30 cellular contexts compared by ENCODE assay signal in genomic region chr3:138362536-138362935, GRCh38. TPM values are rescaled to one million over a fixed set of nuclear protein-coding genes. Genes with fewer than 3 reads are reported as not detected.
DNase-seq lines count a peak whose midpoint lies in the region; ATAC-seq and TF ChIP-seq lines count a peak whose summit lies in the region.
"Had no signal": no experiment of that assay in that cellular context is flagged by ENCODE, and none has a peak within 500 bp of the region (broad histone marks: within the 10 kb centered on the region; RNA-seq: fewer than 3 reads in every experiment).

No MANE protein-coding gene starts in this region.

- DNase-seq in mammary epithelial cell (peak; percentile 21), MCF 10A (ENCODE audit: unreplicated experiment) (no peak), NCI-H1930 (lab: John Stamatoyannopoulos, UW) (peak; percentile 12 to 19), foreskin keratinocyte (no peak), sigmoid colon (peak; percentile 43), NOMO-1 (lab: John Stamatoyannopoulos, UW; ENCODE audit: unreplicated experiment in 2 of 2) (no peak)
- no peak for DNase-seq in activated CD4-positive, alpha-beta memory T cell treated with anti-CD3 and anti-CD28 coated beads for 36 hours
- DNase-seq: activated CD4-positive, alpha-beta T cell treated with anti-CD3 and anti-CD28 coated beads for 48 hours; AML-193; aorta; effector CD4-positive, alpha-beta T cell; foreskin fibroblast; GM23248; left lung; NCI-H1417 treated with DMSO at 0.1 percent for 48 hours; NCI-H2107; NCI-H510A treated with DMSO at 0.1 percent for 48 hours; NK-92 treated with Interleukin-12 subunit alpha and Interleukin-12 subunit beta, amount 100 ng/mL, for 24 hours; Peyer's patch; T-helper 2 cell had no signal

- H3K9ac ChIP-seq in mammary epithelial cell (ENCODE audit: insufficient read depth, low read length) = no peak overlapping the region
- H3K9ac ChIP-seq: GM23248, parathyroid adenoma had no signal

- H3K79me2 ChIP-seq in mammary epithelial cell (ENCODE audit: insufficient read depth, low read length) = no peaks in the 10 kb centered on the region
- H3K79me2 ChIP-seq: hepatocyte had no signal

- H3K4me3 Mint-ChIP-seq in MCF 10A (ENCODE audit: unreplicated experiment) = no peak overlapping the region
- H3K4me3 Mint-ChIP-seq in activated CD4-positive, alpha-beta memory T cell treated with anti-CD3 and anti-CD28 coated beads for 36 hours = no peak overlapping the region
- H3K4me3 Mint-ChIP-seq: activated naive CD4-positive, alpha-beta T cell treated with anti-CD3 and anti-CD28 coated beads, Interleukin-2, amount 50 U/mL, for 24 hours; natural killer cell treated with Interleukin-12 subunit alpha and Interleukin-12 subunit beta and Interleukin-15 and Interleukin-18, amount 100 ng/mL, for 72 hours had no signal

- BruUV-seq in mammary epithelial cell (replicated peaks; lab: Mats Ljungman, UMichigan) (no TSS peak), MCF 10A (replicated peaks; lab: Mats Ljungman, UMichigan) (no TSS peak)

- H2AFZ ChIP-seq in mammary epithelial cell (ENCODE audit: low read depth, low read length) = no peak overlapping the region
- H2AFZ ChIP-seq: GM23248, hepatocyte, parathyroid adenoma had no signal

- H3K27ac Mint-ChIP-seq in MCF 10A (ENCODE audit: low read depth, unreplicated experiment) = no peak overlapping the region
- no peak overlapping the region for H3K27ac Mint-ChIP-seq in activated CD4-positive, alpha-beta memory T cell treated with anti-CD3 and anti-CD28 coated beads for 36 hours
- H3K27ac Mint-ChIP-seq: activated naive CD4-positive, alpha-beta T cell treated with anti-CD3 and anti-CD28 coated beads, Interleukin-2, amount 50 U/mL, for 24 hours had no signal

- no peaks in the 10 kb centered on the region for H3K9me3 ChIP-seq in mammary epithelial cell (replicated peaks; ENCODE audit: insufficient read depth, low read length)
- H3K9me3 ChIP-seq in sigmoid colon = no peaks in the 10 kb centered on the region
- H3K9me3 ChIP-seq: left lung, Peyer's patch had no signal

- H3K4me1 Mint-ChIP-seq in MCF 10A (ENCODE audit: insufficient read depth, unreplicated experiment) = no peaks in the 10 kb centered on the region
- no peaks in the 10 kb centered on the region for H3K4me1 Mint-ChIP-seq in activated CD4-positive, alpha-beta memory T cell treated with anti-CD3 and anti-CD28 coated beads for 36 hours (ENCODE audit: low read depth)
- H3K4me1 Mint-ChIP-seq: activated naive CD4-positive, alpha-beta T cell treated with anti-CD3 and anti-CD28 coated beads, Interleukin-2, amount 50 U/mL, for 24 hours had no signal

- intact Hi-C loops in mammary epithelial cell (cut with micrococcal nuclease) (no loop called here), MCF 10A (cut with micrococcal nuclease) (no loop called here), sigmoid colon (cut with DNase I) (no loop called here)
- intact Hi-C loops in activated CD4-positive, alpha-beta memory T cell treated with anti-CD3 and anti-CD28 coated beads for 36 hours (cut with micrococcal nuclease) = no loop called here

- H3K27me3 ChIP-seq in mammary epithelial cell (ENCODE audit: insufficient read depth, low read length) (no peaks in the 10 kb centered on the region), foreskin keratinocyte (peaks cover 6% of the 10 kb centered on the region), sigmoid colon (no peaks in the 10 kb centered on the region)
- H3K27me3 ChIP-seq: hepatocyte, left lung, Peyer's patch had no signal

- H3K36me3 Mint-ChIP-seq in MCF 10A (ENCODE audit: insufficient read depth, unreplicated experiment) = no peaks in the 10 kb centered on the region
- H3K36me3 Mint-ChIP-seq in activated CD4-positive, alpha-beta memory T cell treated with anti-CD3 and anti-CD28 coated beads for 36 hours = no peaks in the 10 kb centered on the region
- H3K36me3 Mint-ChIP-seq: activated naive CD4-positive, alpha-beta T cell treated with anti-CD3 and anti-CD28 coated beads, Interleukin-2, amount 50 U/mL, for 24 hours; natural killer cell treated with Interleukin-12 subunit alpha and Interleukin-12 subunit beta and Interleukin-15 and Interleukin-18, amount 100 ng/mL, for 72 hours had no signal

- H3K9me3 Mint-ChIP-seq in MCF 10A (ENCODE audit: unreplicated experiment) = no peaks in the 10 kb centered on the region
- H3K9me3 Mint-ChIP-seq in activated CD4-positive, alpha-beta memory T cell treated with anti-CD3 and anti-CD28 coated beads for 36 hours = no peaks in the 10 kb centered on the region
- H3K9me3 Mint-ChIP-seq: activated naive CD4-positive, alpha-beta T cell treated with anti-CD3 and anti-CD28 coated beads, Interleukin-2, amount 50 U/mL, for 24 hours; natural killer cell treated with Interleukin-12 subunit alpha and Interleukin-12 subunit beta and Interleukin-15 and Interleukin-18, amount 100 ng/mL, for 72 hours had no signal

- H3K4me3 ChIP-seq in mammary epithelial cell (replicated peaks in 1 of 3; ENCODE audit: insufficient read depth in 1 of 3, low read depth in 2 of 3, low read length in 3 of 3) (no peak overlapping the region), sigmoid colon (no peak overlapping the region)
- H3K4me3 ChIP-seq: GM23248, hepatocyte, K562, left lung, Peyer's patch had no signal

- dilution Hi-C loops in mammary epithelial cell (cut with HindIII; ENCODE audit: low sequenced_read_pairs) = no loop called here

- CTCF ChIA-PET in mammary epithelial cell (lab: Charles Lee; ENCODE audit: low non-redundant PET) = no interaction called here
- CTCF ChIA-PET in MCF 10A (lab: Yijun Ruan, JAX) = interaction anchor here (0.6 kb wide), 1 partner anchor 30 kb away, joined by 3 read pairs; no protein-coding TSS in a partner anchor
- CTCF ChIA-PET in activated CD4-positive, alpha-beta memory T cell treated with anti-CD3 and anti-CD28 coated beads for 36 hours (lab: Charles Lee) = no interaction called here

- H3K27me3 Mint-ChIP-seq in MCF 10A (ENCODE audit: insufficient read depth, unreplicated experiment) = no peaks in the 10 kb centered on the region
- peaks cover 3% of the 10 kb centered on the region for H3K27me3 Mint-ChIP-seq in activated CD4-positive, alpha-beta memory T cell treated with anti-CD3 and anti-CD28 coated beads for 36 hours
- H3K27me3 Mint-ChIP-seq: activated naive CD4-positive, alpha-beta T cell treated with anti-CD3 and anti-CD28 coated beads, Interleukin-2, amount 50 U/mL, for 24 hours had no signal

- no peak for TF ChIP-seq EP300 in sigmoid colon (IDR thresholded peaks at IDR 0.05)

- H3K4me2 ChIP-seq in mammary epithelial cell (ENCODE audit: insufficient read depth, low read depth, low read length) = no peak overlapping the region
- H3K4me2 ChIP-seq: hepatocyte had no signal

- in situ Hi-C loops in mammary epithelial cell (cut with MboI; ENCODE audit: low sequenced_read_pairs in 2 of 2) = no loop called here

- H4K20me1 ChIP-seq in mammary epithelial cell (ENCODE audit: insufficient read depth, low read length) = no peaks in the 10 kb centered on the region

- H3K27ac ChIP-seq in mammary epithelial cell (ENCODE audit: insufficient read depth, low read depth, low read length) (no peak overlapping the region), foreskin keratinocyte (no peak overlapping the region), sigmoid colon (no peak overlapping the region)
- H3K27ac ChIP-seq: GM23248, hepatocyte, left lung, parathyroid adenoma, Peyer's patch had no signal

- ATAC-seq in foreskin keratinocyte (peak; percentile 54), HG02763 (IDR thresholded peaks at IDR 0.05; ENCODE audit: unreplicated experiment) (no peak)
- ATAC-seq: K562, left lung had no signal

- POLR2A ChIA-PET in MCF 10A (lab: Yijun Ruan, JAX) = no interaction called here
- POLR2A ChIA-PET in activated CD4-positive, alpha-beta memory T cell treated with anti-CD3 and anti-CD28 coated beads for 36 hours (lab: Charles Lee) = no interaction called here

- TF ChIP-seq CTCF in mammary epithelial cell (conservative IDR thresholded peaks at IDR 0.05 in 1 of 2, IDR thresholded peaks at IDR 0.05 in 1 of 2; ENCODE audit: extremely low read depth in 1 of 2, insufficient read depth in 1 of 2, low read depth in 1 of 2, low read length in 2 of 2) (no peak), MCF 10A (IDR thresholded peaks at IDR 0.05; ENCODE audit: unreplicated experiment) (no peak), foreskin keratinocyte (conservative IDR thresholded peaks at IDR 0.05) (no peak), sigmoid colon (IDR thresholded peaks at IDR 0.05) (no peak)

- 89% methylated on average over 7 of the region's 7 CpGs for WGBS in mammary epithelial cell (ENCODE audit: low coverage, missing lambda C conversion rate)
- 85 to 94% methylated on average over 7 of the region's 7 CpGs for WGBS in sigmoid colon, 2 donors

- H3K36me3 ChIP-seq in mammary epithelial cell (ENCODE audit: insufficient read depth, low read length) = no peaks in the 10 kb centered on the region
- H3K36me3 ChIP-seq in sigmoid colon = no peaks in the 10 kb centered on the region
- H3K36me3 ChIP-seq: left lung, Peyer's patch had no signal

- no peak for TF ChIP-seq POLR2A in sigmoid colon (IDR thresholded peaks at IDR 0.05)

- H3K4me1 ChIP-seq in mammary epithelial cell (ENCODE audit: insufficient read depth, low read length) (no peaks in the 10 kb centered on the region), foreskin keratinocyte (no peaks in the 10 kb centered on the region), sigmoid colon (peaks cover 0 to 52% (median 22%) of the 10 kb centered on the region in 4 donors)
- H3K4me1 ChIP-seq: parathyroid adenoma, Peyer's patch had no signal

RNA-seq across cellular contexts. Expression of gene MRAS, which starts 14.2 kb away (rescaled TPM):
- total RNA-seq in mammary epithelial cell = 10 to 100 TPM; 16.4 to 55.3 TPM
- 14.3 TPM for polyA plus RNA-seq in mammary epithelial cell
- polyA minus RNA-seq in mammary epithelial cell = 12.7 TPM
- 5.2 and 7.0 TPM in 2 replicates for total RNA-seq in MCF 10A (2022)
- total RNA-seq in foreskin keratinocyte = 2.9 and 6.3 TPM in 2 replicates
- 1.4 and 2.4 TPM in 2 replicates for polyA plus RNA-seq in foreskin keratinocyte
- total RNA-seq in sigmoid colon = 10 to 100 TPM; 24.4 to 36.8 (median 30.0) TPM
- polyA plus RNA-seq in sigmoid colon = 10 to 100 TPM in 1 of 3 donors, 1 to 10 TPM in 2; 3.5 to 14.8 (median 7.2) TPM
- under 1 TPM; 0.10 to 0.19 TPM for total RNA-seq in activated CD4-positive, alpha-beta memory T cell treated with anti-CD3 and anti-CD28 coated beads for 36 hours

RNA-seq across cellular contexts. Expression of gene NME9, which starts 32.9 kb away (rescaled TPM):
- total RNA-seq in mammary epithelial cell (under 1 TPM in 1 of 2 donors, not detected in 1; 0.50 TPM), MCF 10A (2022) (not detected in 2 replicates), foreskin keratinocyte (not detected in 2 replicates), sigmoid colon (not detected)
- polyA plus RNA-seq in mammary epithelial cell (not detected), foreskin keratinocyte (not detected in 2 replicates), sigmoid colon (under 1 TPM in 1 of 3 donors, not detected in 2; 0.23 TPM)
- polyA minus RNA-seq in mammary epithelial cell = not detected
- under 1 TPM; 0.58 to 0.90 TPM for total RNA-seq in activated CD4-positive, alpha-beta memory T cell treated with anti-CD3 and anti-CD28 coated beads for 36 hours
- total RNA-seq: G401; GM23248; hepatocyte; HT-29; K562; natural killer cell treated with Interleukin-12 subunit alpha and Interleukin-12 subunit beta and Interleukin-15 and Interleukin-18, amount 100 ng/mL, for 72 hours; Peyer's patch; SK-MEL-5 had no signal
- polyA plus RNA-seq: urinary bladder had no signal

Comparison
In these comparisons a context has a peak if more than half of its experiments do, and no peak if none do; other contexts are left out.
1. DNase-seq: peak in mammary epithelial cell (single experiment), NCI-H1930 (2 of 2) and sigmoid colon (single experiment); none in MCF 10A (single experiment), foreskin keratinocyte (0 of 2), activated CD4-positive, alpha-beta memory T cell treated with anti-CD3 and anti-CD28 coated beads for 36 hours (single experiment) and NOMO-1 (0 of 2).